19 cellular contexts compared by ENCODE assay signal in genomic region chr15:101324513-101325177, GRCh38.
"Had no signal": no experiment of that assay in that cellular context is flagged by ENCODE, and none has a peak within 500 bp of the region (broad histone marks: within the 10 kb centered on the region; RNA-seq: fewer than 3 reads in every experiment).

No MANE protein-coding gene starts in this region.

- H3K27me3 ChIP-seq: ovary, upper lobe of left lung had no signal

- DNase-seq: activated B cell treated with CpG ODN at 0.5 μM for 24 hours; activated CD4-positive, alpha-beta T cell treated with anti-CD3 and anti-CD28 coated beads, Interleukin-2, amount 10 ng/mL, durations not matched to agents 24 days and 14 days; activated CD8-positive, alpha-beta memory T cell treated with anti-CD3 and anti-CD28 coated beads for 24 hours; activated naive CD4-positive, alpha-beta T cell treated with anti-CD3 and anti-CD28 coated beads, Interleukin-2, amount 10 ng/mL, durations not matched to agents 7 days and 5 days; activated T-cell treated with anti-CD3 and anti-CD28 coated beads for 4 hours; caudate nucleus; effector CD4-positive, alpha-beta T cell; hypothalamus; mesenchymal stem cell; nephron progenitor cell; ovary; retina; upper lobe of left lung had no signal

- ATAC-seq: stimulated activated effector memory CD8-positive, alpha-beta T cell treated with anti-CD3 and anti-CD28 coated beads, Interleukin-12 subunit alpha, Interleukin-12 subunit beta, amount 100 ng/mL, for 72 hours; T-helper 17 cell had no signal

- H3K9me3 ChIP-seq: ovary, upper lobe of left lung had no signal

- H3K27ac Mint-ChIP-seq: activated B cell treated with CpG ODN at 0.5 μM for 24 hours; activated CD4-positive, alpha-beta T cell treated with anti-CD3 and anti-CD28 coated beads, Interleukin-2, amount 10 ng/mL, durations not matched to agents 24 days and 14 days; activated naive CD4-positive, alpha-beta T cell treated with anti-CD3 and anti-CD28 coated beads, Interleukin-2, amount 10 ng/mL, durations not matched to agents 7 days and 5 days; activated T-helper 2 cell treated with anti-CD3 and anti-CD28 coated beads, Interferon-gamma antibody, Interleukin-2, Interleukin-4, amounts not matched to agents 10 μg/mL and 5 μg/mL and 100 μg/mL, durations not matched to agents 14 hours and 24 hours and 36 hours; nephron progenitor cell; stimulated activated effector memory CD8-positive, alpha-beta T cell treated with anti-CD3 and anti-CD28 coated beads, Interleukin-12 subunit alpha, Interleukin-12 subunit beta, amount 100 ng/mL, for 72 hours; T-helper 17 cell had no signal

- H3K9me3 Mint-ChIP-seq: activated B cell treated with CpG ODN at 0.5 μM for 24 hours; activated CD4-positive, alpha-beta T cell treated with anti-CD3 and anti-CD28 coated beads, Interleukin-2, amount 10 ng/mL, durations not matched to agents 24 days and 14 days; activated naive CD4-positive, alpha-beta T cell treated with anti-CD3 and anti-CD28 coated beads, Interleukin-2, amount 10 ng/mL, durations not matched to agents 7 days and 5 days; activated T-helper 2 cell treated with anti-CD3 and anti-CD28 coated beads, Interferon-gamma antibody, Interleukin-2, Interleukin-4, amounts not matched to agents 10 μg/mL and 5 μg/mL and 100 μg/mL, durations not matched to agents 14 hours and 24 hours and 36 hours; nephron progenitor cell had no signal

- H3K4me1 Mint-ChIP-seq: T-helper 17 cell had no signal

- H3K36me3 ChIP-seq: ovary, upper lobe of left lung had no signal

- H3K27ac ChIP-seq: coronary artery, epithelial cell of prostate, ovary, skin epidermis, upper lobe of left lung had no signal

- H3K36me3 Mint-ChIP-seq: activated naive CD4-positive, alpha-beta T cell treated with anti-CD3 and anti-CD28 coated beads, Interleukin-2, amount 10 ng/mL, durations not matched to agents 7 days and 5 days; stimulated activated effector memory CD8-positive, alpha-beta T cell treated with anti-CD3 and anti-CD28 coated beads, Interleukin-12 subunit alpha, Interleukin-12 subunit beta, amount 100 ng/mL, for 72 hours had no signal

- H3K4me3 Mint-ChIP-seq: activated B cell treated with CpG ODN at 0.5 μM for 24 hours; activated CD4-positive, alpha-beta T cell treated with anti-CD3 and anti-CD28 coated beads, Interleukin-2, amount 10 ng/mL, durations not matched to agents 24 days and 14 days; activated naive CD4-positive, alpha-beta T cell treated with anti-CD3 and anti-CD28 coated beads, Interleukin-2, amount 10 ng/mL, durations not matched to agents 7 days and 5 days; nephron progenitor cell; stimulated activated effector memory CD8-positive, alpha-beta T cell treated with anti-CD3 and anti-CD28 coated beads, Interleukin-12 subunit alpha, Interleukin-12 subunit beta, amount 100 ng/mL, for 72 hours; T-helper 17 cell had no signal

- H3K4me3 ChIP-seq: coronary artery, ovary, skin epidermis, upper lobe of left lung had no signal
